In genomic region chr18:46173393-46174316, GRCh38 we compare ENCODE assay signal across 1 cellular context.
TF ChIP-seq lines count a peak whose summit lies in the region.

No MANE protein-coding gene starts in this region.

TF ChIP-seq in HEK293, 187 proteins besides CTCF, POLR2A, EP300 and RAD21 (continued from another document and continues in another):
- TF ChIP-seq ZNF362 (tag by site-specific recombination; IDR thresholded peaks at IDR 0.05) (0 out of 2 replicates have a peak, but pooled peaks have one; percentile 33), ZFP69B (tag by site-specific recombination; IDR thresholded peaks at IDR 0.05) (no peak), ZNF2 (tag by site-specific recombination; IDR thresholded peaks at IDR 0.05) (peak; percentile 72), ZNF324 (tag by site-specific recombination; IDR thresholded peaks at IDR 0.05) (peak; percentile 78; the same call in 1 of the 2 replicates), ZNF274 (IDR thresholded peaks at IDR 0.05; ENCODE audit: low read length) (no peak), ZNF274 (tag by site-specific recombination; IDR thresholded peaks at IDR 0.05; ENCODE audit: borderline replicate concordance) (no peak), ZNF37A (tag by site-specific recombination; IDR thresholded peaks at IDR 0.05) (no peak), BCL11B (tag by site-specific recombination; IDR thresholded peaks at IDR 0.05; ENCODE audit: low read depth) (no peak), IKZF3 (tag by site-specific recombination; IDR thresholded peaks at IDR 0.05) (peak; percentile 95), ZNF830 (tag by site-specific recombination; IDR thresholded peaks at IDR 0.05; ENCODE audit: low read depth) (no peak), ZNF670 (tag by site-specific recombination; IDR thresholded peaks at IDR 0.05; ENCODE audit: low read depth) (no peak), ZNF366 (tag by site-specific recombination; conservative IDR thresholded peaks at IDR 0.05) (peak; percentile 88), ZNF660 (tag by site-specific recombination; IDR thresholded peaks at IDR 0.05) (peak; percentile 79), WT1 (tag by site-specific recombination; IDR thresholded peaks at IDR 0.05) (peak; percentile 24; the same call in 1 of the 2 replicates), ZFP41 (tag by site-specific recombination; IDR thresholded peaks at IDR 0.05; ENCODE audit: borderline replicate concordance) (no peak), GLIS2 (tag by site-specific recombination; IDR thresholded peaks at IDR 0.05) (peak; percentile 37), HIC1 (tag by site-specific recombination; IDR thresholded peaks at IDR 0.05) (0 out of 2 replicates have a peak, but pooled peaks have one; percentile 28), INSM2 (tag by site-specific recombination; IDR thresholded peaks at IDR 0.05) (0 out of 2 replicates have a peak, but pooled peaks have one; percentile 20), PBX3 (CRISPR knock-in tag; IDR thresholded peaks at IDR 0.05) (peak; percentile 74; the same call in 1 of the 2 replicates), ZNF768 (tag by site-specific recombination; IDR thresholded peaks at IDR 0.05) (no peak), KLF16 (tag by site-specific recombination; IDR thresholded peaks at IDR 0.05) (peak; percentile 81; the same call in 1 of the 2 replicates), MZF1 (tag by site-specific recombination; IDR thresholded peaks at IDR 0.05; ENCODE audit: borderline replicate concordance) (no peak; the same call in 1 of the 2 replicates), OSR2 (tag by site-specific recombination; IDR thresholded peaks at IDR 0.05) (no peak), ZNF23 (tag by site-specific recombination; IDR thresholded peaks at IDR 0.05; ENCODE audit: borderline replicate concordance) (no peak), ZNF76 (tag by site-specific recombination; IDR thresholded peaks at IDR 0.05; ENCODE audit: borderline replicate concordance, low read depth) (peak; percentile 90), ZNF610 (tag by site-specific recombination; IDR thresholded peaks at IDR 0.05; ENCODE audit: borderline replicate concordance) (0 out of 2 replicates have a peak, but pooled peaks have one; percentile 67), ZBTB48 (tag by site-specific recombination; IDR thresholded peaks at IDR 0.05) (0 out of 2 replicates have a peak, but pooled peaks have one; percentile 14)
- TF ChIP-seq, protein P1, sequence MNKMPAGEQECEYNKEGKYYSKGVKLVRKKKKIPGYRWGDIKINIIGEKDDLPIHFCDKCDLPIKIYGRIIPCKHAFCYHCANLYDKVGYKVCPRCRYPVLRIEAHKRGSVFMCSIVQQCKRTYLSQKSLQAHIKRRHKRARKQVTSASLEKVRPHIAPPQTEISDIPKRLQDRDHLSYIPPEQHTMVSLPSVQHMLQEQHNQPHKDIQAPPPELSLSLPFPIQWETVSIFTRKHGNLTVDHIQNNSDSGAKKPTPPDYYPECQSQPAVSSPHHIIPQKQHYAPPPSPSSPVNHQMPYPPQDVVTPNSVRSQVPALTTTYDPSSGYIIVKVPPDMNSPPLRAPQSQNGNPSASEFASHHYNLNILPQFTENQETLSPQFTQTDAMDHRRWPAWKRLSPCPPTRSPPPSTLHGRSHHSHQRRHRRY (tag by site-specific recombination; IDR thresholded peaks at IDR 0.05): no peak
- TF ChIP-seq, protein P2, sequence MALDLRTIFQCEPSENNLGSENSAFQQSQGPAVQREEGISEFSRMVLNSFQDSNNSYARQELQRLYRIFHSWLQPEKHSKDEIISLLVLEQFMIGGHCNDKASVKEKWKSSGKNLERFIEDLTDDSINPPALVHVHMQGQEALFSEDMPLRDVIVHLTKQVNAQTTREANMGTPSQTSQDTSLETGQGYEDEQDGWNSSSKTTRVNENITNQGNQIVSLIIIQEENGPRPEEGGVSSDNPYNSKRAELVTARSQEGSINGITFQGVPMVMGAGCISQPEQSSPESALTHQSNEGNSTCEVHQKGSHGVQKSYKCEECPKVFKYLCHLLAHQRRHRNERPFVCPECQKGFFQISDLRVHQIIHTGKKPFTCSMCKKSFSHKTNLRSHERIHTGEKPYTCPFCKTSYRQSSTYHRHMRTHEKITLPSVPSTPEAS (tag by site-specific recombination; IDR thresholded peaks at IDR 0.05): peak; percentile 12; the same call in 1 of the 2 replicates
- TF ChIP-seq, protein P3, sequence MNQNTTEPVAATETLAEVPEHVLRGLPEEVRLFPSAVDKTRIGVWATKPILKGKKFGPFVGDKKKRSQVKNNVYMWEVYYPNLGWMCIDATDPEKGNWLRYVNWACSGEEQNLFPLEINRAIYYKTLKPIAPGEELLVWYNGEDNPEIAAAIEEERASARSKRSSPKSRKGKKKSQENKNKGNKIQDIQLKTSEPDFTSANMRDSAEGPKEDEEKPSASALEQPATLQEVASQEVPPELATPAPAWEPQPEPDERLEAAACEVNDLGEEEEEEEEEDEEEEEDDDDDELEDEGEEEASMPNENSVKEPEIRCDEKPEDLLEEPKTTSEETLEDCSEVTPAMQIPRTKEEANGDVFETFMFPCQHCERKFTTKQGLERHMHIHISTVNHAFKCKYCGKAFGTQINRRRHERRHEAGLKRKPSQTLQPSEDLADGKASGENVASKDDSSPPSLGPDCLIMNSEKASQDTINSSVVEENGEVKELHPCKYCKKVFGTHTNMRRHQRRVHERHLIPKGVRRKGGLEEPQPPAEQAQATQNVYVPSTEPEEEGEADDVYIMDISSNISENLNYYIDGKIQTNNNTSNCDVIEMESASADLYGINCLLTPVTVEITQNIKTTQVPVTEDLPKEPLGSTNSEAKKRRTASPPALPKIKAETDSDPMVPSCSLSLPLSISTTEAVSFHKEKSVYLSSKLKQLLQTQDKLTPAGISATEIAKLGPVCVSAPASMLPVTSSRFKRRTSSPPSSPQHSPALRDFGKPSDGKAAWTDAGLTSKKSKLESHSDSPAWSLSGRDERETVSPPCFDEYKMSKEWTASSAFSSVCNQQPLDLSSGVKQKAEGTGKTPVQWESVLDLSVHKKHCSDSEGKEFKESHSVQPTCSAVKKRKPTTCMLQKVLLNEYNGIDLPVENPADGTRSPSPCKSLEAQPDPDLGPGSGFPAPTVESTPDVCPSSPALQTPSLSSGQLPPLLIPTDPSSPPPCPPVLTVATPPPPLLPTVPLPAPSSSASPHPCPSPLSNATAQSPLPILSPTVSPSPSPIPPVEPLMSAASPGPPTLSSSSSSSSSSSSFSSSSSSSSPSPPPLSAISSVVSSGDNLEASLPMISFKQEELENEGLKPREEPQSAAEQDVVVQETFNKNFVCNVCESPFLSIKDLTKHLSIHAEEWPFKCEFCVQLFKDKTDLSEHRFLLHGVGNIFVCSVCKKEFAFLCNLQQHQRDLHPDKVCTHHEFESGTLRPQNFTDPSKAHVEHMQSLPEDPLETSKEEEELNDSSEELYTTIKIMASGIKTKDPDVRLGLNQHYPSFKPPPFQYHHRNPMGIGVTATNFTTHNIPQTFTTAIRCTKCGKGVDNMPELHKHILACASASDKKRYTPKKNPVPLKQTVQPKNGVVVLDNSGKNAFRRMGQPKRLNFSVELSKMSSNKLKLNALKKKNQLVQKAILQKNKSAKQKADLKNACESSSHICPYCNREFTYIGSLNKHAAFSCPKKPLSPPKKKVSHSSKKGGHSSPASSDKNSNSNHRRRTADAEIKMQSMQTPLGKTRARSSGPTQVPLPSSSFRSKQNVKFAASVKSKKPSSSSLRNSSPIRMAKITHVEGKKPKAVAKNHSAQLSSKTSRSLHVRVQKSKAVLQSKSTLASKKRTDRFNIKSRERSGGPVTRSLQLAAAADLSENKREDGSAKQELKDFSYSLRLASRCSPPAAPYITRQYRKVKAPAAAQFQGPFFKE (tag by site-specific recombination; IDR thresholded peaks at IDR 0.05; ENCODE audit: borderline replicate concordance): peak; percentile 64; the same call in 1 of the 2 replicates
- TF ChIP-seq, protein P4, sequence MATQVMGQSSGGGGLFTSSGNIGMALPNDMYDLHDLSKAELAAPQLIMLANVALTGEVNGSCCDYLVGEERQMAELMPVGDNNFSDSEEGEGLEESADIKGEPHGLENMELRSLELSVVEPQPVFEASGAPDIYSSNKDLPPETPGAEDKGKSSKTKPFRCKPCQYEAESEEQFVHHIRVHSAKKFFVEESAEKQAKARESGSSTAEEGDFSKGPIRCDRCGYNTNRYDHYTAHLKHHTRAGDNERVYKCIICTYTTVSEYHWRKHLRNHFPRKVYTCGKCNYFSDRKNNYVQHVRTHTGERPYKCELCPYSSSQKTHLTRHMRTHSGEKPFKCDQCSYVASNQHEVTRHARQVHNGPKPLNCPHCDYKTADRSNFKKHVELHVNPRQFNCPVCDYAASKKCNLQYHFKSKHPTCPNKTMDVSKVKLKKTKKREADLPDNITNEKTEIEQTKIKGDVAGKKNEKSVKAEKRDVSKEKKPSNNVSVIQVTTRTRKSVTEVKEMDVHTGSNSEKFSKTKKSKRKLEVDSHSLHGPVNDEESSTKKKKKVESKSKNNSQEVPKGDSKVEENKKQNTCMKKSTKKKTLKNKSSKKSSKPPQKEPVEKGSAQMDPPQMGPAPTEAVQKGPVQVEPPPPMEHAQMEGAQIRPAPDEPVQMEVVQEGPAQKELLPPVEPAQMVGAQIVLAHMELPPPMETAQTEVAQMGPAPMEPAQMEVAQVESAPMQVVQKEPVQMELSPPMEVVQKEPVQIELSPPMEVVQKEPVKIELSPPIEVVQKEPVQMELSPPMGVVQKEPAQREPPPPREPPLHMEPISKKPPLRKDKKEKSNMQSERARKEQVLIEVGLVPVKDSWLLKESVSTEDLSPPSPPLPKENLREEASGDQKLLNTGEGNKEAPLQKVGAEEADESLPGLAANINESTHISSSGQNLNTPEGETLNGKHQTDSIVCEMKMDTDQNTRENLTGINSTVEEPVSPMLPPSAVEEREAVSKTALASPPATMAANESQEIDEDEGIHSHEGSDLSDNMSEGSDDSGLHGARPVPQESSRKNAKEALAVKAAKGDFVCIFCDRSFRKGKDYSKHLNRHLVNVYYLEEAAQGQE (tag by site-specific recombination; IDR thresholded peaks at IDR 0.05): peak; percentile 64
- TF ChIP-seq, protein P5, sequence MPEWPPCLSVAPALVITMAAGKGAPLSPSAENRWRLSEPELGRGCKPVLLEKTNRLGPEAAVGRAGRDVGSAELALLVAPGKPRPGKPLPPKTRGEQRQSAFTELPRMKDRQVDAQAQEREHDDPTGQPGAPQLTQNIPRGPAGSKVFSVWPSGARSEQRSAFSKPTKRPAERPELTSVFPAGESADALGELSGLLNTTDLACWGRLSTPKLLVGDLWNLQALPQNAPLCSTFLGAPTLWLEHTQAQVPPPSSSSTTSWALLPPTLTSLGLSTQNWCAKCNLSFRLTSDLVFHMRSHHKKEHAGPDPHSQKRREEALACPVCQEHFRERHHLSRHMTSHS (tag by site-specific recombination; IDR thresholded peaks at IDR 0.05): no peak
- TF ChIP-seq, protein P6, sequence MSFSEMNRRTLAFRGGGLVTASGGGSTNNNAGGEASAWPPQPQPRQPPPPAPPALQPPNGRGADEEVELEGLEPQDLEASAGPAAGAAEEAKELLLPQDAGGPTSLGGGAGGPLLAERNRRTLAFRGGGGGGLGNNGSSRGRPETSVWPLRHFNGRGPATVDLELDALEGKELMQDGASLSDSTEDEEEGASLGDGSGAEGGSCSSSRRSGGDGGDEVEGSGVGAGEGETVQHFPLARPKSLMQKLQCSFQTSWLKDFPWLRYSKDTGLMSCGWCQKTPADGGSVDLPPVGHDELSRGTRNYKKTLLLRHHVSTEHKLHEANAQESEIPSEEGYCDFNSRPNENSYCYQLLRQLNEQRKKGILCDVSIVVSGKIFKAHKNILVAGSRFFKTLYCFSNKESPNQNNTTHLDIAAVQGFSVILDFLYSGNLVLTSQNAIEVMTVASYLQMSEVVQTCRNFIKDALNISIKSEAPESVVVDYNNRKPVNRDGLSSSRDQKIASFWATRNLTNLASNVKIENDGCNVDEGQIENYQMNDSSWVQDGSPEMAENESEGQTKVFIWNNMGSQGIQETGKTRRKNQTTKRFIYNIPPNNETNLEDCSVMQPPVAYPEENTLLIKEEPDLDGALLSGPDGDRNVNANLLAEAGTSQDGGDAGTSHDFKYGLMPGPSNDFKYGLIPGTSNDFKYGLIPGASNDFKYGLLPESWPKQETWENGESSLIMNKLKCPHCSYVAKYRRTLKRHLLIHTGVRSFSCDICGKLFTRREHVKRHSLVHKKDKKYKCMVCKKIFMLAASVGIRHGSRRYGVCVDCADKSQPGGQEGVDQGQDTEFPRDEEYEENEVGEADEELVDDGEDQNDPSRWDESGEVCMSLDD (tag by site-specific recombination; IDR thresholded peaks at IDR 0.05): peak; percentile 77
